Comparison of ENCODE assay signal across 8 cellular contexts in the genomic region with DNA sequence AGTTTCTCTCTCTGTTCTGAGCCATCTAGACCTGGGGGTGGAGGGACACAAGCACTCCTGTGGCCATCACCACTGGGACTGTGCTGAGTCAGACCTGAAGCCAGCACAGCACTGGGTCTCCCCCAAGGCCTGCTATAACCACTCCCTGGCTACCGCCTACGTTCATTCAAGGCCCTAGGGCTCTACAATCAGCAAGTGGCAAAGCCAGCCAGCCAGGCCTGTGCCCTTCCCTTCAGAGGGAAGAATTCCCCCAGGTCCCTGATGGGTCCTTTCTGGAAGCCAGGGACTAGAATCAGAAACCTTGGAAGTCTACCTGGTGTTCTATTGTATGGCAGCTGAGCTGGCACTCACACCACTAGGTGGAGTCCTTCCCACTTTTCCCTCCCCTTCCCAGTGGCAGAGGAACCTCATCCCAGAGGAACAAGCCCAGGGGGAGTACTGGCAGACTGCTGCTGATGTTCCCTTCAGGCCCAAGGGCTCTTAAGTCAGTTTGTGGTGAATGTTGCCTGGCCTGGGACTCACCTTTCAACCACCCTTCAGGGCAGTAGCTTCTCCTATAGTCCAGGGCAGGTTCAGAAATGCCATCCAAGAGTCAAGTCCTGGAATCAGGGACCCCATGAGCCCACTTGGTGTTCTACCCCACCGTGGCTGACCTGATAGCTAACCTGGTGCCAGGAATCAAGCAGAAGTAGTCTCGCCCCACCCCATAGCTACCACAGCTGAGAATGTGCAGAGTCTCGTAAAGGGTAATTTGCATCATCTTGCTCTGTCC. TPM values are rescaled to one million over a fixed set of nuclear protein-coding genes. Genes with fewer than 3 reads are reported as not detected.
DNase-seq lines count a peak whose midpoint lies in the region; ATAC-seq and TF ChIP-seq lines count a peak whose summit lies in the region.

No MANE protein-coding gene starts in this region.

- no peaks in the 10 kb centered on the region for H3K36me3 ChIP-seq in OCI-LY3 (replicated peaks; ENCODE audit: low read depth, low read length)

- H3K27ac ChIP-seq in OCI-LY3 (ENCODE audit: low read length), result no peak overlapping the region

- 0 out of 2 replicates have a peak overlapping the region, but pooled peaks have one; percentile 23 for H3K4me2 ChIP-seq in OCI-LY3 (ENCODE audit: low read length)

- no peak overlapping the region for H3K4me3 ChIP-seq in OCI-LY3 (ENCODE audit: low read length)
- no peak overlapping the region for H3K4me3 ChIP-seq in fibroblast of the aortic adventitia (ENCODE audit: low read depth, low read length)

- DNase-seq in activated T-cell treated with anti-CD3 and anti-CD28 coated beads for 48 hours (ENCODE audit: low read depth), result peak; percentile 21
- no peak for DNase-seq in activated T-cell treated with anti-CD3 and anti-CD28 coated beads, Interleukin-2, amount 50 U/mL, for 1 hour
- peak; percentile 29 for DNase-seq in fibroblast of the aortic adventitia (ENCODE audit: low read depth)
- no peak for DNase-seq in NCI-H1105 (lab: John Stamatoyannopoulos, UW)
- no peak for DNase-seq in NOMO-1 treated with dmso at 0.1 percent for 144 hours (lab: John Stamatoyannopoulos, UW; ENCODE audit: unreplicated experiment)

- H3K27me3 Mint-ChIP-seq in stimulated activated naive CD8-positive, alpha-beta T cell treated with anti-CD3 and anti-CD28 coated beads, Interleukin-15, Interleukin-2, amounts not matched to agents 100 ng/mL and 50 ng/mL, for 24 hours, result no peaks in the 10 kb centered on the region

- no peak overlapping the region for H2AFZ ChIP-seq in OCI-LY3 (ENCODE audit: low read depth, low read length)

- no peak overlapping the region for H3K9ac ChIP-seq in OCI-LY3 (ENCODE audit: low read length)

- H3K4me1 ChIP-seq in OCI-LY3 (ENCODE audit: low read length), result peaks cover 14% of the 10 kb centered on the region

- peaks cover 12% of the 10 kb centered on the region; the same call in 1 of the 2 replicates for H4K20me1 ChIP-seq in OCI-LY3 (ENCODE audit: insufficient read depth, low read length)

- no peak overlapping the region for H3K4me3 Mint-ChIP-seq in stimulated activated naive CD8-positive, alpha-beta T cell treated with anti-CD3 and anti-CD28 coated beads, Interleukin-15, Interleukin-2, amounts not matched to agents 100 ng/mL and 50 ng/mL, for 24 hours

- TF ChIP-seq CTCF in OCI-LY3 (IDR thresholded peaks at IDR 0.05; ENCODE audit: low read depth, low read length) (peak; percentile 75), fibroblast of the aortic adventitia (IDR thresholded peaks at IDR 0.05; ENCODE audit: insufficient read depth, low read length) (peak; percentile 53)

- peaks cover 17% of the 10 kb centered on the region for H3K36me3 Mint-ChIP-seq in stimulated activated naive CD8-positive, alpha-beta T cell treated with anti-CD3 and anti-CD28 coated beads, Interleukin-15, Interleukin-2, amounts not matched to agents 100 ng/mL and 50 ng/mL, for 24 hours (ENCODE audit: low read depth)

- H3K9me3 ChIP-seq in OCI-LY3 (ENCODE audit: insufficient read depth, low read length), result no peaks in the 10 kb centered on the region

- H3K4me1 Mint-ChIP-seq in stimulated activated naive CD8-positive, alpha-beta T cell treated with anti-CD3 and anti-CD28 coated beads, Interleukin-15, Interleukin-2, amounts not matched to agents 100 ng/mL and 50 ng/mL, for 24 hours (ENCODE audit: low read depth), result peaks cover 28% of the 10 kb centered on the region

- no peaks in the 10 kb centered on the region for H3K9me3 Mint-ChIP-seq in stimulated activated naive CD8-positive, alpha-beta T cell treated with anti-CD3 and anti-CD28 coated beads, Interleukin-15, Interleukin-2, amounts not matched to agents 100 ng/mL and 50 ng/mL, for 24 hours

- H3K27me3 ChIP-seq in OCI-LY3 (ENCODE audit: low read depth, low read length), result no peaks in the 10 kb centered on the region

- H3K79me2 ChIP-seq in OCI-LY3 (ENCODE audit: low read length), result no peaks in the 10 kb centered on the region; the same call in 1 of the 2 replicates

- H3K27ac Mint-ChIP-seq in stimulated activated naive CD8-positive, alpha-beta T cell treated with anti-CD3 and anti-CD28 coated beads, Interleukin-15, Interleukin-2, amounts not matched to agents 100 ng/mL and 50 ng/mL, for 24 hours, result peak overlapping the region; percentile 52

- ATAC-seq in GM21786 (IDR thresholded peaks at IDR 0.05; ENCODE audit: unreplicated experiment), result peak; percentile 73

RNA-seq across cellular contexts. Expression of a gene that starts 20.0 kb away (rescaled TPM):
- 16.4 and 17.7 TPM in 2 replicates for total RNA-seq in fibroblast of the aortic adventitia (ENCODE audit: low replicate concordance)

Comparison
In these comparisons a context has a peak if more than half of its experiments do, and no peak if none do; other contexts are left out.
1. DNase-seq: peak in activated T-cell treated with anti-CD3 and anti-CD28 coated beads for 48 hours (single experiment) and fibroblast of the aortic adventitia (single experiment); none in activated T-cell treated with anti-CD3 and anti-CD28 coated beads, Interleukin-2, amount 50 U/mL, for 1 hour (single experiment), NCI-H1105 (single experiment) and NOMO-1 treated with dmso at 0.1 percent for 144 hours (single experiment).